Comparison of ENCODE assay signal across 8 cellular contexts in the genomic region with DNA sequence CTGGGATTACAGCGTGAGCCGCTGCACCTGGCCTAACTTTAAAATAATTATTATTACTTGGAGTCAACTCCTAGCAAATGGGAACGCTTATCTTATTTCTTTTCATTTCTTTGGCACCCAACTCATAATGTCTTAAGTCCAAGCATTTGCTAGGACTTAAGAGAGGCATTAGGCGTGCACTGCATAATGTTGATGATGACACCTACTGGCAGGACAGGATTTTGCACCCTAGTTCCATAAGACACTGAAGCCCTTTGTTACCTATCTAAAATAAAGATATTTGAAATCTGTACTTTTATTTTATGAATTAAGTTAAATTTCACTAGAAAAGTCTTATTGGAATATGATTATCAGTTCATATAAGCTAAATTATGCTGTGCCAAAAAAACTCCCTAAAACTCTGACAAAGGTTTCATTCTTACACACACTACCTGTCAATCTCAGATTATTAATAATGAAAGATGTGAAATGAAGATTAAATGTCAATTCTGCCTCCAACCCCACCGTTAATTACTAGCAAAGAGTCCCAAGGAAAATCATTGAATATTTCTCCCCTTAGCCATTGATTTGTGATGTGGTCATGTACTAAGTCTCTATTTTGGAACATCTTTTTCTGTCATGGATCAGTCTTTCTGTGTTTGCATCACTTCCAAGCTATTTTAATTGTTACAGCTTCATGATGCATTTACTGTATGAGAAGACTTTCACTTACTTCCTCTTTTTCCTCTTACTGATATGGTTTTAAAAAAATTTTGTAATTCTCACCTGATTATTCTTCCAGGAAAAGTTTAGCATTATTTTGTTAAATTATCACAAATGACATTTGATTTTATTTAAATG. TPM values are rescaled to one million over a fixed set of nuclear protein-coding genes. Genes with fewer than 3 reads are reported as not detected.
DNase-seq lines count a peak whose midpoint lies in the region; ATAC-seq and TF ChIP-seq lines count a peak whose summit lies in the region.

No MANE protein-coding gene starts in this region.

- H3K27ac ChIP-seq in IMR-90 (ENCODE audit: insufficient read depth, low read length), result no peak overlapping the region

- no peak overlapping the region for H2AK5ac ChIP-seq in IMR-90 (ENCODE audit: low read depth, low read length)

- H3K9me3 Mint-ChIP-seq in CD14-positive monocyte, result no peaks in the 10 kb centered on the region
- H3K9me3 Mint-ChIP-seq in activated CD8-positive, alpha-beta T cell treated with anti-CD3 and anti-CD28 coated beads, Interleukin-2, amount 10 ng/mL, durations not matched to agents 7 days and 5 days (ENCODE audit: insufficient read depth), result no peaks in the 10 kb centered on the region

- no peaks in the 10 kb centered on the region for H3K9me1 ChIP-seq in IMR-90 (ENCODE audit: insufficient read depth, low read length)

- no peaks in the 10 kb centered on the region for H3K9me3 ChIP-seq in IMR-90 (ENCODE audit: control insufficient read depth, insufficient read depth, low read length)

- no peak overlapping the region for H3K14ac ChIP-seq in IMR-90 (replicated peaks; ENCODE audit: low read depth, low read length)

- peak; percentile 92 for TF ChIP-seq RAD21 in IMR-90 (IDR thresholded peaks at IDR 0.05; ENCODE audit: low read length)

- no peak overlapping the region for H4K5ac ChIP-seq in IMR-90 (ENCODE audit: low read depth, low read length)

- no peaks in the 10 kb centered on the region for H3K27me3 ChIP-seq in IMR-90 (ENCODE audit: control insufficient read depth, insufficient read depth, low read length)
- no peaks in the 10 kb centered on the region for H3K27me3 ChIP-seq in kidney epithelial cell (ENCODE audit: control insufficient read depth, insufficient read depth, low read length)

- intact Hi-C loops in CD14-positive monocyte (cut with micrococcal nuclease) (no loop called here), IMR-90 (cut with micrococcal nuclease) (loop anchor here (1.0 kb wide), 2 partner anchors 411 to 504 kb away; no protein-coding TSS in a partner anchor)

- in situ Hi-C loops in IMR-90 (cut with MboI; ENCODE audit: low sequenced_read_pairs), result loop anchor here (10.0 kb wide), 3 partner anchors 175 to 585 kb away; no protein-coding TSS in a partner anchor

- peaks cover 0 to 9% (median 7%) of the 10 kb centered on the region in 3 donors for H3K27me3 Mint-ChIP-seq in CD14-positive monocyte (ENCODE audit: low read depth in 3 of 3)
- no peaks in the 10 kb centered on the region for H3K27me3 Mint-ChIP-seq in activated CD8-positive, alpha-beta T cell treated with anti-CD3 and anti-CD28 coated beads, Interleukin-2, amount 10 ng/mL, durations not matched to agents 7 days and 5 days (ENCODE audit: low read depth)

- BruUV-seq in IMR-90 (replicated peaks; lab: Mats Ljungman, UMichigan), result no TSS peak

- no peaks in the 10 kb centered on the region for H3K36me3 Mint-ChIP-seq in CD14-positive monocyte
- H3K36me3 Mint-ChIP-seq in activated CD8-positive, alpha-beta T cell treated with anti-CD3 and anti-CD28 coated beads, Interleukin-2, amount 10 ng/mL, durations not matched to agents 7 days and 5 days (ENCODE audit: low read depth), result no peaks in the 10 kb centered on the region

- no peak overlapping the region for H4K8ac ChIP-seq in IMR-90 (ENCODE audit: low read depth in 2 of 2, low read length in 2 of 2)

- H3K4me2 ChIP-seq in IMR-90 (ENCODE audit: low read depth, low read length), result no peak overlapping the region

- no peak overlapping the region for H2AFZ ChIP-seq in IMR-90 (replicated peaks; ENCODE audit: low read length, poor library complexity)

- H4K91ac ChIP-seq in IMR-90 (ENCODE audit: insufficient read depth, low read depth, low read length), result no peak overlapping the region

- DNase-seq in CD14-positive monocyte (ENCODE audit: low spot score) (no peak), IMR-90 (peak; percentile 87), kidney epithelial cell (ENCODE audit: low read depth) (no peak), inferior parietal cortex (ENCODE audit: extremely low spot score) (no peak)
- DNase-seq in activated CD8-positive, alpha-beta T cell treated with anti-CD3 and anti-CD28 coated beads, Interleukin-2, amount 10 ng/mL, durations not matched to agents 7 days and 5 days, result peak; percentile 37
- no peak for DNase-seq in stimulated activated naive CD4-positive, alpha-beta T cell treated with Interleukin-2 at 50 U/mL for 16 hours (lab: John Stamatoyannopoulos, UW)

- CTCF ChIA-PET in IMR-90 (lab: Yijun Ruan, JAX), result interaction anchor here (0.7 to 1.3 kb wide), 3 partner anchors 74 to 507 kb away, joined by 3 to 4 read pairs (median 4); no protein-coding TSS in a partner anchor
- CTCF ChIA-PET in activated CD8-positive, alpha-beta T cell treated with anti-CD3 and anti-CD28 coated beads, Interleukin-2, amount 10 ng/mL, durations not matched to agents 7 days and 5 days (lab: Charles Lee), result no interaction called here

- no peak overlapping the region for H3K18ac ChIP-seq in IMR-90 (ENCODE audit: low read depth, low read length)

- no peaks in the 10 kb centered on the region for H3K79me1 ChIP-seq in IMR-90 (ENCODE audit: low read depth in 1 of 2, low read length in 2 of 2)

- no peaks in the 10 kb centered on the region for H4K20me1 ChIP-seq in IMR-90 (ENCODE audit: insufficient read depth, low read length)

- H3K4me3 Mint-ChIP-seq in CD14-positive monocyte, result no peak overlapping the region
- H3K4me3 Mint-ChIP-seq in activated CD8-positive, alpha-beta T cell treated with anti-CD3 and anti-CD28 coated beads, Interleukin-2, amount 10 ng/mL, durations not matched to agents 7 days and 5 days, result no peak overlapping the region

- H3K4me1 ChIP-seq in IMR-90 (ENCODE audit: control insufficient read depth, insufficient read depth, low read length), result no peaks in the 10 kb centered on the region

- TF ChIP-seq CTCF in CD14-positive monocyte (IDR thresholded peaks at IDR 0.05), result peak; percentile 67
- TF ChIP-seq CTCF in IMR-90 (conservative IDR thresholded peaks at IDR 0.05; ENCODE audit: low read depth, low read length), result peak; percentile 91
- peak; percentile 64 for TF ChIP-seq CTCF in kidney epithelial cell (IDR thresholded peaks at IDR 0.05; ENCODE audit: insufficient read depth, low read length, poor library complexity, severe bottlenecking)

- dilution Hi-C loops in IMR-90 (cut with HindIII; ENCODE audit: low sequenced_read_pairs, unreplicated experiment), result no loop called here

- no peak overlapping the region for H3K4me3 ChIP-seq in IMR-90 (ENCODE audit: insufficient read depth, low read depth, low read length)
- no peak overlapping the region for H3K4me3 ChIP-seq in kidney epithelial cell (ENCODE audit: low read depth, low read length)

- H3K9ac ChIP-seq in IMR-90 (ENCODE audit: low read depth, low read length), result no peak overlapping the region

- POLR2A ChIA-PET in IMR-90 (lab: Charles Lee; ENCODE audit: unreplicated experiment), result no interaction called here
- POLR2A ChIA-PET in activated CD8-positive, alpha-beta T cell treated with anti-CD3 and anti-CD28 coated beads, Interleukin-2, amount 10 ng/mL, durations not matched to agents 7 days and 5 days (lab: Charles Lee), result no interaction called here

- no peak overlapping the region for H3K56ac ChIP-seq in IMR-90 (ENCODE audit: extremely low read depth, insufficient read depth, low read length)

- TF ChIP-seq POLR2A in IMR-90 (IDR thresholded peaks at IDR 0.05; ENCODE audit: low read depth, low read length), result no peak

- WGBS in IMR-90 (ENCODE audit: extremely low coverage in 2 of 2, insufficient read length in 1 of 2), 2 experiments, result 20% methylated on average over 1 of the region's 5 CpGs; no CpG with 5 or more reads in 1 of the 2 experiments

- H3K23ac ChIP-seq in IMR-90 (ENCODE audit: low read depth, low read length), result no peak overlapping the region

- H3K4me1 Mint-ChIP-seq in CD14-positive monocyte, result no peaks in the 10 kb centered on the region
- no peaks in the 10 kb centered on the region for H3K4me1 Mint-ChIP-seq in activated CD8-positive, alpha-beta T cell treated with anti-CD3 and anti-CD28 coated beads, Interleukin-2, amount 10 ng/mL, durations not matched to agents 7 days and 5 days (ENCODE audit: low read depth)

- no peak overlapping the region for H2BK120ac ChIP-seq in IMR-90 (ENCODE audit: low read depth, low read length)

- H3K4ac ChIP-seq in IMR-90 (ENCODE audit: low read depth, low read length), result no peak overlapping the region

- no peak overlapping the region for H2AK9ac ChIP-seq in IMR-90 (replicated peaks; ENCODE audit: low read depth, low read length, poor library complexity)

- no peak overlapping the region for H3K27ac Mint-ChIP-seq in CD14-positive monocyte
- H3K27ac Mint-ChIP-seq in activated CD8-positive, alpha-beta T cell treated with anti-CD3 and anti-CD28 coated beads, Interleukin-2, amount 10 ng/mL, durations not matched to agents 7 days and 5 days, result no peak overlapping the region

- H2BK20ac ChIP-seq in IMR-90 (ENCODE audit: low read depth, low read length), result no peak overlapping the region

- ATAC-seq in GM18519 (IDR thresholded peaks at IDR 0.05; ENCODE audit: low FRiP score, unreplicated experiment) (peak; percentile 81), IMR-90 (ENCODE audit: low read depth) (peak; percentile 94), GM19324 (IDR thresholded peaks at IDR 0.05; ENCODE audit: low FRiP score, unreplicated experiment) (no peak)
- ATAC-seq in activated CD8-positive, alpha-beta T cell treated with anti-CD3 and anti-CD28 coated beads, Interleukin-2, amount 10 ng/mL, durations not matched to agents 7 days and 5 days, result no peak

- H3K36me3 ChIP-seq in IMR-90 (ENCODE audit: control insufficient read depth, insufficient read depth, low read length) (no peaks in the 10 kb centered on the region), kidney epithelial cell (ENCODE audit: control insufficient read depth, insufficient read depth, low read length) (no peaks in the 10 kb centered on the region)

- no peak overlapping the region for H2BK15ac ChIP-seq in IMR-90 (ENCODE audit: low read depth, low read length)

- no peak overlapping the region for H2BK5ac ChIP-seq in IMR-90 (ENCODE audit: low read depth, low read length, poor library complexity, severe bottlenecking)

TF ChIP-seq in IMR-90, 13 proteins besides CTCF, POLR2A, EP300 and RAD21 (continues in another document):
- TF ChIP-seq, protein P1, sequence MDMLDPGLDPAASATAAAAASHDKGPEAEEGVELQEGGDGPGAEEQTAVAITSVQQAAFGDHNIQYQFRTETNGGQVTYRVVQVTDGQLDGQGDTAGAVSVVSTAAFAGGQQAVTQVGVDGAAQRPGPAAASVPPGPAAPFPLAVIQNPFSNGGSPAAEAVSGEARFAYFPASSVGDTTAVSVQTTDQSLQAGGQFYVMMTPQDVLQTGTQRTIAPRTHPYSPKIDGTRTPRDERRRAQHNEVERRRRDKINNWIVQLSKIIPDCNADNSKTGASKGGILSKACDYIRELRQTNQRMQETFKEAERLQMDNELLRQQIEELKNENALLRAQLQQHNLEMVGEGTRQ (IDR thresholded peaks at IDR 0.05; ENCODE audit: low read depth, low read length), result no peak
- no peak for TF ChIP-seq BHLHE40 (IDR thresholded peaks at IDR 0.05; ENCODE audit: low read depth, low read length)

RNA-seq across cellular contexts. Expression of a gene that starts 12.7 kb away (rescaled TPM):
- under 1 TPM; 0.08 to 0.32 TPM for polyA plus RNA-seq in CD14-positive monocyte
- 105 and 111 TPM in 2 replicates for total RNA-seq in IMR-90 (2012; rRNA removed)
- polyA plus RNA-seq in IMR-90 (2012; rRNA removed), result 53.3 and 55.6 TPM in 2 replicates
- 14.4 and 20.4 TPM in 2 replicates for polyA plus RNA-seq in IMR-90 (2012; cell fraction: cytosol; rRNA removed)
- polyA plus RNA-seq in IMR-90 (2012; cell fraction: nucleus; rRNA removed; ENCODE audit: low replicate concordance), result 5.2 and 17.4 TPM in 2 replicates
- total RNA-seq in activated CD8-positive, alpha-beta T cell treated with anti-CD3 and anti-CD28 coated beads, Interleukin-2, amount 10 ng/mL, durations not matched to agents 7 days and 5 days, result under 1 TPM; 0.11 to 0.21 TPM
- 190 and 196 TPM in 2 replicates for total RNA-seq in kidney epithelial cell

Comparison
In these comparisons a context has a peak if more than half of its experiments do, and no peak if none do; other contexts are left out.
1. DNase-seq: peak in IMR-90 (single experiment) and activated CD8-positive, alpha-beta T cell treated with anti-CD3 and anti-CD28 coated beads, Interleukin-2, amount 10 ng/mL, durations not matched to agents 7 days and 5 days (single experiment); none in CD14-positive monocyte (single experiment), kidney epithelial cell (single experiment), inferior parietal cortex (single experiment) and stimulated activated naive CD4-positive, alpha-beta T cell treated with Interleukin-2 at 50 U/mL for 16 hours (single experiment).
2. ATAC-seq: peak in GM18519 (single experiment) and IMR-90 (single experiment); none in activated CD8-positive, alpha-beta T cell treated with anti-CD3 and anti-CD28 coated beads, Interleukin-2, amount 10 ng/mL, durations not matched to agents 7 days and 5 days (single experiment) and GM19324 (single experiment).
3. RNA of a gene that starts 12.7 kb away (total RNA-seq): 190 to 196 TPM in kidney epithelial cell and 105 to 111 TPM in IMR-90; 0.11 to 0.21 TPM in activated CD8-positive, alpha-beta T cell treated with anti-CD3 and anti-CD28 coated beads, Interleukin-2, amount 10 ng/mL, durations not matched to agents 7 days and 5 days; every median in the first group is over 10 times any median in the second.
4. Peak in every context shown above with its lines, with median percentiles within 50 percentile points of each other: CTCF ChIP-seq.